8 cellular contexts compared by ENCODE assay signal in genomic region chr6:44126320-44127149, GRCh38. TPM values are rescaled to one million over a fixed set of nuclear protein-coding genes. Genes with fewer than 3 reads are reported as not detected.
A peak's percentile ranks its signal among the peaks of the same experiment; 100 is the strongest.
DNase-seq lines count a peak whose midpoint lies in the region; ATAC-seq and TF ChIP-seq lines count a peak whose summit lies in the region.

No MANE protein-coding gene starts in this region.

- H3K36me3 Mint-ChIP-seq in activated CD8-positive, alpha-beta T cell treated with anti-CD3 and anti-CD28 coated beads for 36 hours (ENCODE audit: low read depth): peaks cover 21% of the 10 kb centered on the region
- peaks cover 28% of the 10 kb centered on the region for H3K36me3 Mint-ChIP-seq in effector memory CD8-positive, alpha-beta T cell (ENCODE audit: insufficient read depth)

- H3K4ac ChIP-seq in mesendoderm (ENCODE audit: low read depth, low read length): peak overlapping the region; percentile 97

- peak overlapping the region; percentile 91 for H3K9ac ChIP-seq in mesendoderm (ENCODE audit: low read length)

- in situ Hi-C loops in GM13976 (cut with MboI; ENCODE audit: low sequenced_read_pairs, unreplicated experiment): no loop called here

- peaks cover 9% of the 10 kb centered on the region for H3K4me1 ChIP-seq in mesendoderm (ENCODE audit: control insufficient read depth, low read depth, low read length)

- peak overlapping the region; percentile 99 for H3K56ac ChIP-seq in mesendoderm (ENCODE audit: low read length)

- H3K18ac ChIP-seq in mesendoderm (ENCODE audit: low read length): peak overlapping the region; percentile 99

- peak overlapping the region; percentile 96 for H3K27ac Mint-ChIP-seq in activated CD8-positive, alpha-beta T cell treated with anti-CD3 and anti-CD28 coated beads for 36 hours
- H3K27ac Mint-ChIP-seq in effector memory CD8-positive, alpha-beta T cell: peak overlapping the region; percentile 99

- H3K4me3 Mint-ChIP-seq in activated CD8-positive, alpha-beta T cell treated with anti-CD3 and anti-CD28 coated beads for 36 hours: peak overlapping the region; percentile 84
- H3K4me3 Mint-ChIP-seq in effector memory CD8-positive, alpha-beta T cell: peak overlapping the region; percentile 98

- H3K79me2 ChIP-seq in mesendoderm (ENCODE audit: control insufficient read depth, insufficient read depth, low read length): peaks cover 51% of the 10 kb centered on the region

- peaks cover 43% of the 10 kb centered on the region for H3K4me1 Mint-ChIP-seq in activated CD8-positive, alpha-beta T cell treated with anti-CD3 and anti-CD28 coated beads for 36 hours (ENCODE audit: low read depth)
- peaks cover 45 to 53% of the 10 kb centered on the region in 2 donors for H3K4me1 Mint-ChIP-seq in effector memory CD8-positive, alpha-beta T cell (ENCODE audit: low read depth in 2 of 2)

- H3K27ac ChIP-seq in mesendoderm (ENCODE audit: low read depth, low read length): peak overlapping the region; percentile 80

- peak overlapping the region; percentile 45 for H3K23ac ChIP-seq in mesendoderm (ENCODE audit: low read length)

- intact Hi-C loops in activated CD8-positive, alpha-beta T cell treated with anti-CD3 and anti-CD28 coated beads for 36 hours (cut with micrococcal nuclease): no loop called here

- H4K8ac ChIP-seq in mesendoderm (ENCODE audit: low read depth, low read length): no peak overlapping the region

- no CpG with 5 or more reads among the region's 31 CpGs for WGBS in mesendoderm (ENCODE audit: extremely low coverage, insufficient coverage, low lambda C conversion rate)

- peak overlapping the region; percentile 53 for H3K4me2 ChIP-seq in mesendoderm (ENCODE audit: low read length)

- H3K36me3 ChIP-seq in mesendoderm (ENCODE audit: control insufficient read depth, insufficient read depth, low read length): no peaks in the 10 kb centered on the region

- no peak for TF ChIP-seq CTCF in GM13976 (IDR thresholded peaks at IDR 0.05; ENCODE audit: borderline replicate concordance, control extremely low read depth, extremely low read depth, insufficient read depth, missing control alignments)
- no peak for TF ChIP-seq CTCF in HFF-Myc (IDR thresholded peaks at IDR 0.05; ENCODE audit: low read depth, low read length, missing control alignments)
- no peak for TF ChIP-seq CTCF in activated CD8-positive, alpha-beta T cell treated with anti-CD3 and anti-CD28 coated beads for 36 hours (IDR thresholded peaks at IDR 0.05)

- peak; percentile 78 for ATAC-seq in activated CD8-positive, alpha-beta T cell treated with anti-CD3 and anti-CD28 coated beads for 36 hours
- ATAC-seq in effector memory CD8-positive, alpha-beta T cell (replicated peaks): peak; percentile 66
- no peak for ATAC-seq in HG03469 (IDR thresholded peaks at IDR 0.05; ENCODE audit: unreplicated experiment)

- no peak overlapping the region for H2BK15ac ChIP-seq in mesendoderm (replicated peaks; ENCODE audit: low read depth)

- H2BK5ac ChIP-seq in mesendoderm (ENCODE audit: low read length): no peak overlapping the region

- peaks cover 13% of the 10 kb centered on the region for H3K79me1 ChIP-seq in mesendoderm (ENCODE audit: low read length)

- CTCF ChIA-PET in activated CD8-positive, alpha-beta T cell treated with anti-CD3 and anti-CD28 coated beads for 36 hours (lab: Charles Lee): no interaction called here

- H3K4me3 ChIP-seq in HFF-Myc (replicated peaks; ENCODE audit: low read depth, low read length) (peak overlapping the region; percentile 90), mesendoderm (ENCODE audit: low read length) (peak overlapping the region; percentile 91)

- H3K9me3 Mint-ChIP-seq in activated CD8-positive, alpha-beta T cell treated with anti-CD3 and anti-CD28 coated beads for 36 hours: no peaks in the 10 kb centered on the region
- H3K9me3 Mint-ChIP-seq in effector memory CD8-positive, alpha-beta T cell: no peaks in the 10 kb centered on the region

- H4K5ac ChIP-seq in mesendoderm (ENCODE audit: low read length): no peak overlapping the region

- peak; percentile 83 for DNase-seq in GM13976 (ENCODE audit: low spot score)
- no peak for DNase-seq in HFF-Myc (ENCODE audit: extremely low read depth, low read depth)
- peak; percentile 72 for DNase-seq in NCI-H146 (lab: John Stamatoyannopoulos, UW)
- peak; percentile 94 for DNase-seq in activated CD8-positive, alpha-beta T cell treated with anti-CD3 and anti-CD28 coated beads for 36 hours
- peak; percentile 57 to 62 (median 61) for DNase-seq in effector memory CD8-positive, alpha-beta T cell
- peak; percentile 89 for DNase-seq in mesendoderm
- DNase-seq in stimulated activated CD8-positive, alpha-beta memory T cell treated with anti-CD3 and anti-CD28 coated beads, Interleukin-2, amount 100 ng/mL, for 1 hour (ENCODE audit: low read depth in 2 of 2): peak; percentile 20 to 45

- H3K27me3 ChIP-seq in mesendoderm (ENCODE audit: insufficient read depth, low read length, poor library complexity): no peaks in the 10 kb centered on the region

- no peak overlapping the region for H2AK5ac ChIP-seq in mesendoderm (ENCODE audit: low read length)

- no peak overlapping the region for H2BK120ac ChIP-seq in mesendoderm (ENCODE audit: low read depth, low read length)

- no peaks in the 10 kb centered on the region for H3K27me3 Mint-ChIP-seq in activated CD8-positive, alpha-beta T cell treated with anti-CD3 and anti-CD28 coated beads for 36 hours
- no peaks in the 10 kb centered on the region for H3K27me3 Mint-ChIP-seq in effector memory CD8-positive, alpha-beta T cell

- POLR2A ChIA-PET in activated CD8-positive, alpha-beta T cell treated with anti-CD3 and anti-CD28 coated beads for 36 hours (lab: Charles Lee): interaction anchor here (0.8 to 1.4 kb wide), 2 partner anchors 120 to 121 kb away, joined by 3 to 5 read pairs; partner anchors contain the start of gene HSP90AB1

RNA-seq across cellular contexts. Expression of gene MRPL14, which starts 0.7 kb away (rescaled TPM):
- 10 to 100 TPM; 42.8 to 44.3 TPM for total RNA-seq in activated CD8-positive, alpha-beta T cell treated with anti-CD3 and anti-CD28 coated beads for 36 hours
- 90.4 TPM for polyA plus RNA-seq in mesendoderm (2013, experiment 1 of 2)
- 90.0 TPM for polyA plus RNA-seq in mesendoderm (2013, experiment 2 of 2)

RNA-seq across cellular contexts. Expression of gene TMEM63B, which starts 0.8 kb away (rescaled TPM):
- total RNA-seq in activated CD8-positive, alpha-beta T cell treated with anti-CD3 and anti-CD28 coated beads for 36 hours: 10 to 100 TPM in 1 of 2 experiments, 1 to 10 TPM in 1; 9.1 to 12.9 TPM
- polyA plus RNA-seq in mesendoderm (2013, experiment 1 of 2): 17.8 TPM
- polyA plus RNA-seq in mesendoderm (2013, experiment 2 of 2): 17.9 TPM

RNA-seq across cellular contexts. Expression of gene CAPN11, which starts 32.1 kb away (rescaled TPM):
- under 1 TPM; 0.11 to 0.18 TPM for total RNA-seq in activated CD8-positive, alpha-beta T cell treated with anti-CD3 and anti-CD28 coated beads for 36 hours
- polyA plus RNA-seq in mesendoderm (2013, experiment 1 of 2): 0.18 TPM
- 0.22 TPM for polyA plus RNA-seq in mesendoderm (2013, experiment 2 of 2)
